8 cellular contexts compared by ENCODE assay signal in the genomic region with DNA sequence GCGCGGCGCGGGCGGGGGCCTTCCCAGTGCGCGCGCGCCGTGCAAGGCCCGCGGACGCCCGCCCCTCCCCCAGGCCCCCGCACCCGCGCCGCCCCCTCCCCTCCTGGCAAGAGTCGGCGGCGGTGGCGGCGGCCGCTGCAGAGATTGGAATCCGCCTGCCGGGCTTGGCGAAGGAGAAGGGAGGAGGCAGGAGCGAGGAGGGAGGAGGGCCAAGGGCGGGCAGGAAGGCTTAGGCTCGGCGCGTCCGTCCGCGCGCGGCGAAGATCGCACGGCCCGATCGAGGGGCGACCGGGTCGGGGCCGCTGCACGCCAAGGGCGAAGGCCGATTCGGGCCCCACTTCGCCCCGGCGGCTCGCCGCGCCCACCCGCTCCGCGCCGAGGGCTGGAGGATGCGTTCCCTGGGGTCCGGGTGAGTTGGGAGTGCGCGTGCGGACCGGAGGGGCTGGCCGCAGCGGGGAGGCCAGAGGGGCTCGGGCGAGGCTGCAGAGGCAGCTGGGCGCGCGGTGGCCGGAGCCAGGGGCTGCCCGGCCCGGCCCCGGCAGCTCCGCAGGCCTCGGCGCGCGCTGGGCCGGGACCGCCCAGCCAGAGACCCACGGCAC. TPM values are rescaled to one million over a fixed set of nuclear protein-coding genes. Genes with fewer than 3 reads are reported as not detected.
DNase-seq lines count a peak whose midpoint lies in the region; ATAC-seq, FAIRE-seq and TF ChIP-seq lines count a peak whose summit lies in the region.

Gene BMPR1A, plus strand, starts transcription at position 109 of the 599 bp plus-strand sequence. CDS start 119,400 bp downstream, outside the sequence.

- peak within 1 kb of the TSS; percentile 92 for H3K4me3 Mint-ChIP-seq in GM23338

- H3K9me2 ChIP-seq in GM23338 (ENCODE audit: insufficient read depth) = no peaks in the 10 kb centered on the region

- intact Hi-C loops in left lung (cut with DNase I) = no loop called here

- peaks cover 18% of the 10 kb centered on the region for H4K20me1 ChIP-seq in GM23338 (replicated peaks; ENCODE audit: insufficient read depth)

- ATAC-seq in GM23338 (peak; percentile 55), left lung (peak; percentile 26)

- H3K9me3 Mint-ChIP-seq in GM23338 = no peaks in the 10 kb centered on the region; the same call in 2 of the 3 replicates

- H3K4me3 ChIP-seq in GM23338 (peak within 1 kb of the TSS; percentile 75), LNCaP clone FGC (ENCODE audit: low read depth, low read length) (peak within 1 kb of the TSS; percentile 69), bronchial epithelial cell (ENCODE audit: low read depth, low read length) (peak within 1 kb of the TSS; percentile 88), left lung (peak within 1 kb of the TSS; percentile 64 to 69)

- peaks cover 52% of the 10 kb centered on the region for H3K4me1 ChIP-seq in GM23338 (ENCODE audit: insufficient read depth)
- H3K4me1 ChIP-seq in left lung = peaks cover 14 to 15% of the 10 kb centered on the region in 2 donors

- no peak for TF ChIP-seq CTCF in GM23338 (conservative IDR thresholded peaks at IDR 0.05; ENCODE audit: low read depth in 2 of 2)
- no peak for TF ChIP-seq CTCF in LNCaP clone FGC (IDR thresholded peaks at IDR 0.05; ENCODE audit: control insufficient read depth, extremely low read depth, insufficient read depth)
- no peak for TF ChIP-seq CTCF in bronchial epithelial cell (IDR thresholded peaks at IDR 0.05; ENCODE audit: insufficient read depth, low read length, severe bottlenecking)
- no peak for TF ChIP-seq CTCF in left lung (IDR thresholded peaks at IDR 0.05)

- peaks cover 5% of the 10 kb centered on the region; the same call in 1 of the 2 replicates for H3F3A ChIP-seq in GM23338 (replicated peaks; ENCODE audit: low read depth)

- H3K4me2 ChIP-seq in GM23338 = peak within 1 kb of the TSS; percentile 78

- H2AFZ ChIP-seq in GM23338 = peak within 1 kb of the TSS; percentile 54; the same call in 1 of the 2 replicates

- H3K36me3 ChIP-seq in GM23338 (ENCODE audit: insufficient read depth) (no peaks in the 10 kb centered on the region), bronchial epithelial cell (ENCODE audit: control insufficient read depth, insufficient read depth, low read length) (no peaks in the 10 kb centered on the region), left lung (no peaks in the 10 kb centered on the region)

- H3K79me2 ChIP-seq in GM23338 (replicated peaks; ENCODE audit: insufficient read depth) = peaks cover 77% of the 10 kb centered on the region

- DNase-seq in NCI-H2171 treated with DMSO at 0.1 percent for 48 hours (lab: John Stamatoyannopoulos, UW) (peak; percentile 89), NCI-H2171 (lab: John Stamatoyannopoulos, UW) (no peak), GM23338 (ENCODE audit: low spot score) (peak; percentile 63), LNCaP clone FGC (ENCODE audit: low read depth) (no peak), bronchial epithelial cell (ENCODE audit: low read depth) (peak; percentile 54), left lung (peak; percentile 81 to 88), substantia nigra (lab: John Stamatoyannopoulos, UW) (peak in 10 of 49 donors; percentile 42 to 87 (median 69)), NAMALWA (ENCODE audit: low spot score) (no peak)

- H3K27me3 Mint-ChIP-seq in GM23338 (ENCODE audit: insufficient read depth, low read depth, poor library complexity) = peaks cover 6% of the 10 kb centered on the region

- H3K27me3 ChIP-seq in GM23338 (ENCODE audit: insufficient read depth) (no peaks in the 10 kb centered on the region), bronchial epithelial cell (ENCODE audit: control insufficient read depth, insufficient read depth, low read length) (no peaks in the 10 kb centered on the region), left lung (peaks cover 19 to 97% of the 10 kb centered on the region in 2 donors)

- no peak for FAIRE-seq in bronchial epithelial cell (lab: Jason Lieb, UNC)

- H3K27ac Mint-ChIP-seq in GM23338 = peak within 1 kb of the TSS; percentile 95

- H3K9me3 ChIP-seq in left lung = no peaks in the 10 kb centered on the region

- H3K4me1 Mint-ChIP-seq in GM23338 = peaks cover 51% of the 10 kb centered on the region

- H3K27ac ChIP-seq in GM23338 (ENCODE audit: low read depth) (peak within 1 kb of the TSS; percentile 92), left lung (peak within 1 kb of the TSS; percentile 89 to 95), substantia nigra (ENCODE audit: low read depth, low read length, poor library complexity, severe bottlenecking) (peak within 1 kb of the TSS; percentile 75)

- H3K36me3 Mint-ChIP-seq in GM23338 (ENCODE audit: low read depth) = peaks cover 3% of the 10 kb centered on the region; the same call in 1 of the 3 replicates

TF ChIP-seq in GM23338, 12 proteins besides CTCF, POLR2A, EP300 and RAD21:
- TF ChIP-seq ZNF462 (CRISPR knock-in tag; IDR thresholded peaks at IDR 0.05) (no peak), JUNB (IDR thresholded peaks at IDR 0.05; ENCODE audit: unreplicated experiment) (no peak), ZNF114 (CRISPR knock-in tag; IDR thresholded peaks at IDR 0.05) (no peak), ZNF331 (CRISPR knock-in tag; IDR thresholded peaks at IDR 0.05; ENCODE audit: low read depth) (no peak), EZH2 (IDR thresholded peaks at IDR 0.05; ENCODE audit: low read depth, unreplicated experiment) (no peak), POLR2AphosphoS5 (IDR thresholded peaks at IDR 0.05; ENCODE audit: low read depth) (peak; percentile 53)
- TF ChIP-seq, protein P1, sequence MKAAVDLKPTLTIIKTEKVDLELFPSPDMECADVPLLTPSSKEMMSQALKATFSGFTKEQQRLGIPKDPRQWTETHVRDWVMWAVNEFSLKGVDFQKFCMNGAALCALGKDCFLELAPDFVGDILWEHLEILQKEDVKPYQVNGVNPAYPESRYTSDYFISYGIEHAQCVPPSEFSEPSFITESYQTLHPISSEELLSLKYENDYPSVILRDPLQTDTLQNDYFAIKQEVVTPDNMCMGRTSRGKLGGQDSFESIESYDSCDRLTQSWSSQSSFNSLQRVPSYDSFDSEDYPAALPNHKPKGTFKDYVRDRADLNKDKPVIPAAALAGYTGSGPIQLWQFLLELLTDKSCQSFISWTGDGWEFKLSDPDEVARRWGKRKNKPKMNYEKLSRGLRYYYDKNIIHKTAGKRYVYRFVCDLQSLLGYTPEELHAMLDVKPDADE (IDR thresholded peaks at IDR 0.05) = no peak

RNA-seq across cellular contexts. Expression of gene BMPR1A, which starts in this region (rescaled TPM):
- 82.5 and 87.7 TPM in 2 replicates for total RNA-seq in GM23338 (2014; rRNA removed; shearing (Covaris generic))
- polyA plus RNA-seq in GM23338 (2016; fragmentation: Nextera tagmentation; extraction: Ambion mirVana) = 12.4 and 14.2 TPM in 2 replicates
- total RNA-seq in bronchial epithelial cell = 29.6 and 32.6 TPM in 2 replicates
- 10 to 100 TPM; 33.4 to 47.9 TPM for total RNA-seq in left lung

Comparison
In these comparisons a context has a peak if more than half of its experiments do, and no peak if none do; other contexts are left out.
1. DNase-seq: peak in NCI-H2171 treated with DMSO at 0.1 percent for 48 hours (single experiment), GM23338 (single experiment), bronchial epithelial cell (single experiment) and left lung (2 of 2); none in NCI-H2171 (single experiment), LNCaP clone FGC (single experiment) and NAMALWA (single experiment).
2. Peak in every context shown above with its lines, with median percentiles within 50 percentile points of each other: H3K27ac ChIP-seq and H3K4me3 ChIP-seq.